In genomic region chr14:52950898-52951729, GRCh38 we compare ENCODE assay signal across 7 cellular contexts. TPM values are rescaled to one million over a fixed set of nuclear protein-coding genes. Genes with fewer than 3 reads are reported as not detected.
DNase-seq lines count a peak whose midpoint lies in the region; ATAC-seq and TF ChIP-seq lines count a peak whose summit lies in the region.

FERMT2 (minus strand) TSS chr14:52951050; CDS start chr14:52950568, 482 bp downstream.

- peaks cover 17% of the 10 kb centered on the region for H3K4me1 Mint-ChIP-seq in activated naive CD8-positive, alpha-beta T cell treated with anti-CD3 and anti-CD28 coated beads, Interleukin-2, amount 10 ng/mL, durations not matched to agents 7 days and 5 days

- H4K20me1 ChIP-seq in neural cell (ENCODE audit: insufficient read depth), result no peaks in the 10 kb centered on the region

- TF ChIP-seq CTCF in GM12865 (IDR thresholded peaks at IDR 0.05; ENCODE audit: insufficient read depth, low read depth, low read length, missing control alignments), result no peak
- TF ChIP-seq CTCF in neural cell (IDR thresholded peaks at IDR 0.05; ENCODE audit: poor library complexity, severe bottlenecking), result peak; percentile 4

- no peak within 1 kb of the TSS for H3K27ac Mint-ChIP-seq in activated naive CD8-positive, alpha-beta T cell treated with anti-CD3 and anti-CD28 coated beads, Interleukin-2, amount 10 ng/mL, durations not matched to agents 7 days and 5 days

- peak within 1 kb of the TSS; percentile 98 for H3K4me2 ChIP-seq in neural cell (ENCODE audit: low read length)

- H3K36me3 ChIP-seq in neural cell (ENCODE audit: insufficient read depth, low read length), result no peaks in the 10 kb centered on the region

- H3F3A ChIP-seq in neural cell (ENCODE audit: insufficient read depth, low read length, poor library complexity, severe bottlenecking), result peaks cover 3% of the 10 kb centered on the region

- H3K27me3 ChIP-seq in neural cell (ENCODE audit: insufficient read depth, low read depth, low read length), result no peaks in the 10 kb centered on the region

- H3K27me3 Mint-ChIP-seq in activated naive CD8-positive, alpha-beta T cell treated with anti-CD3 and anti-CD28 coated beads, Interleukin-2, amount 10 ng/mL, durations not matched to agents 7 days and 5 days, result peaks cover 64% of the 10 kb centered on the region

- H3K36me3 Mint-ChIP-seq in activated naive CD8-positive, alpha-beta T cell treated with anti-CD3 and anti-CD28 coated beads, Interleukin-2, amount 10 ng/mL, durations not matched to agents 7 days and 5 days, result no peaks in the 10 kb centered on the region

- H3K4me3 ChIP-seq in GM12865 (ENCODE audit: low read depth, low read length), result peak within 1 kb of the TSS; percentile 61
- peak within 1 kb of the TSS; percentile 83 for H3K4me3 ChIP-seq in neural cell (ENCODE audit: low read length)

- TF ChIP-seq EP300 in neural cell (conservative IDR thresholded peaks at IDR 0.05; ENCODE audit: poor library complexity, severe bottlenecking), result no peak

- DNase-seq in GM12865 (ENCODE audit: low read depth), result peak; percentile 58
- peak; percentile 81 for DNase-seq in NCI-H748 treated with DMSO at 0.1 percent for 48 hours (lab: John Stamatoyannopoulos, UW)
- DNase-seq in activated naive CD8-positive, alpha-beta T cell treated with anti-CD3 and anti-CD28 coated beads, Interleukin-2, amount 10 ng/mL, durations not matched to agents 7 days and 5 days, result peak; percentile 36
- DNase-seq in globus pallidus (ENCODE audit: low spot score), result peak; percentile 91
- DNase-seq in NAMALWA (ENCODE audit: low spot score), result no peak

- H3K9me3 ChIP-seq in neural cell (ENCODE audit: low read length), result no peaks in the 10 kb centered on the region

- peak within 1 kb of the TSS; percentile 73 for H2AFZ ChIP-seq in neural cell (ENCODE audit: low read depth, low read length)

- H3K9me3 Mint-ChIP-seq in activated naive CD8-positive, alpha-beta T cell treated with anti-CD3 and anti-CD28 coated beads, Interleukin-2, amount 10 ng/mL, durations not matched to agents 7 days and 5 days, result no peaks in the 10 kb centered on the region

- POLR2A ChIA-PET in activated naive CD8-positive, alpha-beta T cell treated with anti-CD3 and anti-CD28 coated beads, Interleukin-2, amount 10 ng/mL, durations not matched to agents 7 days and 5 days (lab: Charles Lee), result no interaction called here

- peak within 1 kb of the TSS; percentile 76 for H3K27ac ChIP-seq in neural cell (ENCODE audit: low read length)

- peak within 1 kb of the TSS; percentile 88 for H3K4me3 Mint-ChIP-seq in activated naive CD8-positive, alpha-beta T cell treated with anti-CD3 and anti-CD28 coated beads, Interleukin-2, amount 10 ng/mL, durations not matched to agents 7 days and 5 days

- ATAC-seq in HG03039 (IDR thresholded peaks at IDR 0.05; ENCODE audit: unreplicated experiment), result peak; percentile 60
- ATAC-seq in activated naive CD8-positive, alpha-beta T cell treated with anti-CD3 and anti-CD28 coated beads, Interleukin-2, amount 10 ng/mL, durations not matched to agents 7 days and 5 days (ENCODE audit: low read depth), result peak; percentile 47

- peaks cover 39% of the 10 kb centered on the region for H3K79me2 ChIP-seq in neural cell (replicated peaks; ENCODE audit: insufficient read depth, low read length)

- H3K9me2 ChIP-seq in neural cell (ENCODE audit: insufficient read depth, low read length), result no peaks in the 10 kb centered on the region

- H3K9ac ChIP-seq in neural cell (ENCODE audit: low read length), result peak within 1 kb of the TSS; percentile 87

- no peak for TF ChIP-seq RAD21 in neural cell (conservative IDR thresholded peaks at IDR 0.05)

TF ChIP-seq in neural cell, 6 proteins besides CTCF, POLR2A, EP300 and RAD21:
- TF ChIP-seq SMC3 (conservative IDR thresholded peaks at IDR 0.05; ENCODE audit: poor library complexity) (no peak), REST (IDR thresholded peaks at IDR 0.05; ENCODE audit: borderline replicate concordance) (no peak), EZH2 (IDR thresholded peaks at IDR 0.05; ENCODE audit: borderline replicate concordance, insufficient read depth, low read length, poor library complexity, severe bottlenecking) (no peak), POLR2AphosphoS5 (IDR thresholded peaks at IDR 0.05) (peak; percentile 62), MXI1 (conservative IDR thresholded peaks at IDR 0.05; ENCODE audit: poor library complexity, severe bottlenecking) (peak; percentile 6)
TF ChIP-seq in neural cell: peak in this region for 2.

RNA-seq across cellular contexts. Expression of gene FERMT2, which starts in this region (rescaled TPM):
- under 1 TPM; 0.14 to 0.23 TPM for total RNA-seq in activated naive CD8-positive, alpha-beta T cell treated with anti-CD3 and anti-CD28 coated beads, Interleukin-2, amount 10 ng/mL, durations not matched to agents 7 days and 5 days
- polyA plus RNA-seq in neural cell, result 58.1 and 59.6 TPM in 2 replicates
- polyA minus RNA-seq in neural cell, result 49.9 and 53.6 TPM in 2 replicates

Comparison
In these comparisons a context has a peak if more than half of its experiments do, and no peak if none do; other contexts are left out.
1. Peak in DNase-seq and ATAC-seq in activated naive CD8-positive, alpha-beta T cell treated with anti-CD3 and anti-CD28 coated beads, Interleukin-2, amount 10 ng/mL, durations not matched to agents 7 days and 5 days; RNA of the gene not detected or under 1 TPM.